15 cellular contexts compared by ENCODE assay signal in genomic region chr1:40300249-40300567, GRCh38. TPM values are rescaled to one million over a fixed set of nuclear protein-coding genes. Genes with fewer than 3 reads are reported as not detected.
A peak's percentile ranks its signal among the peaks of the same experiment; 100 is the strongest.
DNase-seq lines count a peak whose midpoint lies in the region; ATAC-seq and TF ChIP-seq lines count a peak whose summit lies in the region.
"Had no signal": no experiment of that assay in that cellular context is flagged by ENCODE, and none has a peak within 500 bp of the region (broad histone marks: within the 10 kb centered on the region; RNA-seq: fewer than 3 reads in every experiment).

No MANE protein-coding gene starts in this region.

- no peaks in the 10 kb centered on the region for H3K9me2 ChIP-seq in PC-9 (ENCODE audit: insufficient read depth)

- H3K79me2 ChIP-seq in PC-9 (ENCODE audit: low read depth) = no peaks in the 10 kb centered on the region

- peaks cover 2% of the 10 kb centered on the region for H3F3A ChIP-seq in PC-9 (ENCODE audit: insufficient read depth, low read depth)

- H4K20me1 ChIP-seq in BLaER1 treated with 17β-estradiol and CSF1 and Interleukin-3, amounts not matched to agents 10 nM and 100 nM = no peaks in the 10 kb centered on the region
- no peaks in the 10 kb centered on the region for H4K20me1 ChIP-seq in PC-9 (ENCODE audit: insufficient read depth)

- H3K4me3 ChIP-seq in BLaER1 treated with 17β-estradiol and CSF1 and Interleukin-3, amounts not matched to agents 10 nM and 100 nM = no peak overlapping the region
- H3K4me3 ChIP-seq in PC-9 = no peak overlapping the region
- H3K4me3 ChIP-seq: GM23248, HAP-1 had no signal

- H3K36me3 Mint-ChIP-seq in T-helper 17 cell (ENCODE audit: low read depth) = no peaks in the 10 kb centered on the region

- peaks cover under 1 to 10% (median 4%) of the 10 kb centered on the region in 11 experiments; a peak in 14 of 22 replicates for H3K36me3 ChIP-seq in BLaER1 treated with 17β-estradiol and CSF1 and Interleukin-3, amounts not matched to agents 10 nM and 100 nM
- H3K36me3 ChIP-seq in PC-9 (ENCODE audit: low read depth) = no peaks in the 10 kb centered on the region
- H3K36me3 ChIP-seq: HAP-1 had no signal

- BruUV-seq in PC-9 (replicated peaks; lab: Mats Ljungman, UMichigan) = no TSS peak

- no peak for TF ChIP-seq CTCF in PC-9 (conservative IDR thresholded peaks at IDR 0.05)

- H3K4me1 Mint-ChIP-seq in T-helper 17 cell = peaks cover 10% of the 10 kb centered on the region
- H3K4me1 Mint-ChIP-seq: B cell had no signal

- ATAC-seq in T-helper 17 cell = no peak

- no peaks in the 10 kb centered on the region for H3K9me3 ChIP-seq in BLaER1 treated with 17β-estradiol and CSF1 and Interleukin-3, amounts not matched to agents 10 nM and 100 nM (replicated peaks in 1 of 11)
- H3K9me3 ChIP-seq in T-helper 17 cell (ENCODE audit: control insufficient read depth, low read length, poor library complexity, severe bottlenecking) (no peaks in the 10 kb centered on the region), PC-9 (ENCODE audit: insufficient read depth, low read depth) (no peaks in the 10 kb centered on the region; the same call in 1 of the 2 replicates)
- H3K9me3 ChIP-seq: Caco-2, HAP-1 had no signal

- H3K4me2 ChIP-seq in BLaER1 treated with 17β-estradiol and CSF1 and Interleukin-3, amounts not matched to agents 10 nM and 100 nM = peak overlapping the region in 10 of 11 experiments; percentile 11 to 79 (median 64); a peak in 17 of 22 replicates
- no peak overlapping the region for H3K4me2 ChIP-seq in PC-9

- H3K27ac Mint-ChIP-seq in T-helper 17 cell = peak overlapping the region; percentile 60
- H3K27ac Mint-ChIP-seq: B cell; CD4-positive, alpha-beta T cell had no signal

- H3K9ac ChIP-seq in BLaER1 treated with 17β-estradiol and CSF1 and Interleukin-3, amounts not matched to agents 10 nM and 100 nM = no peak overlapping the region
- H3K9ac ChIP-seq: GM23248 had no signal

- no peak overlapping the region for H3K4me3 Mint-ChIP-seq in T-helper 17 cell
- H3K4me3 Mint-ChIP-seq: B cell; CD4-positive, alpha-beta T cell had no signal

- intact Hi-C loops in PC-9 (cut with micrococcal nuclease; ENCODE audit: unreplicated experiment) = no loop called here

- POLR2A ChIA-PET in PC-9 (lab: Charles Lee; ENCODE audit: unreplicated experiment) = no interaction called here

- H3K27me3 Mint-ChIP-seq in T-helper 17 cell = peaks cover 4% of the 10 kb centered on the region
- H3K27me3 Mint-ChIP-seq: B cell; CD4-positive, alpha-beta T cell had no signal

- H3K27ac ChIP-seq in BLaER1 treated with 17β-estradiol and CSF1 and Interleukin-3, amounts not matched to agents 10 nM and 100 nM = no peak overlapping the region; a peak in 1 of 22 replicates
- H3K27ac ChIP-seq in PC-9 = no peak overlapping the region
- H3K27ac ChIP-seq: C4-2B, GM23248 had no signal

- H3K27me3 ChIP-seq in BLaER1 treated with 17β-estradiol and CSF1 and Interleukin-3, amounts not matched to agents 10 nM and 100 nM = no peaks in the 10 kb centered on the region
- no peaks in the 10 kb centered on the region for H3K27me3 ChIP-seq in PC-9 (ENCODE audit: insufficient read depth, low read depth)

- no peak for DNase-seq in T-helper 17 cell
- peak; percentile 28 for DNase-seq in mesenteric fat pad (ENCODE audit: low spot score)
- no peak for DNase-seq in PC-9
- no peak for DNase-seq in MV-4-11 (lab: John Stamatoyannopoulos, UW)
- DNase-seq in SKM-1 treated with dmso at 0.1 percent for 144 hours (lab: John Stamatoyannopoulos, UW; ENCODE audit: unreplicated experiment) = no peak
- DNase-seq: Caco-2; CD4-positive, alpha-beta T cell; GM23248 had no signal

- H3K4me1 ChIP-seq in BLaER1 treated with 17β-estradiol and CSF1 and Interleukin-3, amounts not matched to agents 10 nM and 100 nM = peaks cover 11 to 28% (median 23%) of the 10 kb centered on the region in 10 experiments
- peaks cover 10% of the 10 kb centered on the region for H3K4me1 ChIP-seq in PC-9 (replicated peaks; ENCODE audit: insufficient read depth)
- H3K4me1 ChIP-seq: Caco-2, HAP-1 had no signal

- H2AFZ ChIP-seq in PC-9 = no peak overlapping the region
- H2AFZ ChIP-seq: GM23248 had no signal

- CTCF ChIA-PET in PC-9 (lab: Charles Lee) = no interaction called here

RNA-seq across cellular contexts. Expression of gene COL9A2, which starts 16.9 kb away (rescaled TPM):
- 1 to 10 TPM; 2.6 to 4.3 TPM for total RNA-seq in T-helper 17 cell
- 0.48 TPM for total RNA-seq in mesenteric fat pad
- total RNA-seq in PC-9 (2021) = 9.3 and 13.5 TPM in 2 replicates

RNA-seq across cellular contexts. Expression of gene ZMPSTE24, which starts 42.2 kb away (rescaled TPM):
- total RNA-seq in T-helper 17 cell (10 to 100 TPM in 1 of 2 donors, 1 to 10 TPM in 1; 9.0 to 14.3 TPM), mesenteric fat pad (41.3 TPM), PC-9 (2021) (36.9 and 55.8 TPM in 2 replicates)

RNA-seq across cellular contexts. Expression of gene TMCO2, which starts 52.5 kb away (rescaled TPM):
- total RNA-seq in T-helper 17 cell = not detected
- total RNA-seq in mesenteric fat pad = not detected
- total RNA-seq in PC-9 (2021) = not detected in 2 replicates
- total RNA-seq: A172; B cell; Caco-2; CD4-positive, alpha-beta T cell; GM23248; H4; HT-29 had no signal
